Comparison of ENCODE assay signal across 22 cellular contexts in genomic region chr1:33414879-33415278, GRCh38.
"Had no signal": no experiment of that assay in that cellular context is flagged by ENCODE, and none has a peak within 500 bp of the region (broad histone marks: within the 10 kb centered on the region; RNA-seq: fewer than 3 reads in every experiment).

No MANE protein-coding gene starts in this region.

- H3K4me1 ChIP-seq: SJSA1 had no signal

- H3K27ac ChIP-seq: RWPE1, SJSA1, SK-N-MC had no signal

- ATAC-seq: HepG2 had no signal

- H3K36me3 ChIP-seq: MG63, SJSA1 had no signal

- DNase-seq: IMR-90, Karpas-422, KG1, MG63, NCI-H1092, NCI-H1105 treated with DMSO at 0.1 percent for 48 hours, NCI-H1436, NCI-H187, NCI-H2029, NCI-H2081 treated with DMSO at 0.1 percent for 48 hours, NCI-H2171, NCI-H226, NCI-H446, NCI-H510A, NCI-H524 treated with DMSO at 0.1 percent for 48 hours, NCI-H69, NCI-H774, SIG-M5 had no signal

- H3K27me3 ChIP-seq: MG63, SJSA1 had no signal

- H3K4me3 ChIP-seq: MG63, SJSA1, SK-N-MC had no signal
